In the genomic region with DNA sequence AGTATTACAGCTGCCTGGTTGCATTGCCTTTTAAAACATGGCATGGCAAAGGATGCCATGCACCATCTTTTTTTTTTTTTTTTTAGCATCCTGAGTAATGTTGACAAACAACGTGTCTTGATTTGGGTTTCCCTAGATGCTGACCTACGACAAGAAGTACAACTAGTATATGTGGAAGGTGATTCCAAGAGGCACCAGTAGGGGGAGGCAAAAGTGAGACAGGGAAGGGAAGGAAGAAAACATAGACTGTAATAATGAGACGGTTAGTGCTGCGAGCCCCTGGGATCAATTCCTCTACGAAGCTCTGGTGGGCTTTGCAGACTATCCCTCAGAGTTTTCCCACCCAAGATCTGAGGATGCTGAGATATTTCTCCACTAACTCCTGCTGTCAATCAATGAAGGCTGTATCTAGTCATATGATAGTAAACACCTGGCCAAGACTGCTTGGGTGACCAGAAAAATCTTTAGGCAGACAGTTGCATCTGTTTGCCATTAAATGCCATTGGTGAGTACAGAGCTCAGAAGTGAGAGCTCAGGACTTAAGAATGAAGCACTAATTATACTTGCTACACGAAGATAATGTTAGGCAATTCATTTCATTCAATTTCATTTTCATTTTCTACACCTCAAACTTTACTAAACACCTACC, we compare ENCODE assay signal across 11 cellular contexts.
DNase-seq lines count a peak whose midpoint lies in the region; ATAC-seq and TF ChIP-seq lines count a peak whose summit lies in the region.
"Had no signal": no experiment of that assay in that cellular context is flagged by ENCODE, and none has a peak within 500 bp of the region (broad histone marks: within the 10 kb centered on the region; RNA-seq: fewer than 3 reads in every experiment).

No MANE protein-coding gene starts in this region.

- H3K9me3 Mint-ChIP-seq in activated CD8-positive, alpha-beta T cell treated with anti-CD3 and anti-CD28 coated beads for 36 hours = peaks cover 1% of the 10 kb centered on the region
- H3K9me3 Mint-ChIP-seq in mesothelial cell of epicardium = no peaks in the 10 kb centered on the region
- H3K9me3 Mint-ChIP-seq in immature natural killer cell = peaks cover 0 to 3% (median 0%) of the 10 kb centered on the region in 6 donors
- H3K9me3 Mint-ChIP-seq: CD8-positive, alpha-beta T cell had no signal

- TF ChIP-seq CTCF in activated CD8-positive, alpha-beta T cell treated with anti-CD3 and anti-CD28 coated beads for 36 hours (IDR thresholded peaks at IDR 0.05) = peak; percentile 62
- TF ChIP-seq CTCF in mesothelial cell of epicardium (IDR thresholded peaks at IDR 0.05; ENCODE audit: unreplicated experiment) = peak; percentile 61

- no peaks in the 10 kb centered on the region for H3K27me3 Mint-ChIP-seq in activated CD8-positive, alpha-beta T cell treated with anti-CD3 and anti-CD28 coated beads for 36 hours
- H3K27me3 Mint-ChIP-seq in mesothelial cell of epicardium (ENCODE audit: low read depth) = peaks cover 22% of the 10 kb centered on the region
- H3K27me3 Mint-ChIP-seq in immature natural killer cell (ENCODE audit: low read depth in 3 of 3) = peaks cover 0 to 3% (median 3%) of the 10 kb centered on the region in 3 donors
- H3K27me3 Mint-ChIP-seq: activated B cell treated with CpG ODN at 0.5 μM for 24 hours, memory B cell had no signal

- H3K4me1 Mint-ChIP-seq in activated CD8-positive, alpha-beta T cell treated with anti-CD3 and anti-CD28 coated beads for 36 hours (ENCODE audit: low read depth) = peaks cover 7% of the 10 kb centered on the region
- H3K4me1 Mint-ChIP-seq in mesothelial cell of epicardium (no peaks in the 10 kb centered on the region), immature natural killer cell (no peaks in the 10 kb centered on the region)
- H3K4me1 Mint-ChIP-seq: activated B cell treated with CpG ODN at 0.5 μM for 24 hours, memory B cell had no signal

- CTCF ChIA-PET in activated CD8-positive, alpha-beta T cell treated with anti-CD3 and anti-CD28 coated beads for 36 hours (lab: Charles Lee) = interaction anchor here (1.1 to 1.6 kb wide), 2 partner anchors 11 to 16 kb away, joined by 3 to 4 read pairs; no protein-coding TSS in a partner anchor

- no peak overlapping the region for H3K27ac Mint-ChIP-seq in activated CD8-positive, alpha-beta T cell treated with anti-CD3 and anti-CD28 coated beads for 36 hours
- no peak overlapping the region for H3K27ac Mint-ChIP-seq in mesothelial cell of epicardium
- H3K27ac Mint-ChIP-seq in immature natural killer cell = no peak overlapping the region
- H3K27ac Mint-ChIP-seq: activated B cell treated with CpG ODN at 0.5 μM for 24 hours; CD8-positive, alpha-beta T cell; memory B cell had no signal

- POLR2A ChIA-PET in activated CD8-positive, alpha-beta T cell treated with anti-CD3 and anti-CD28 coated beads for 36 hours (lab: Charles Lee) = no interaction called here

- peak; percentile 12 for DNase-seq in SIG-M5 treated with dmso at 0.1 percent for 504 hours (lab: John Stamatoyannopoulos, UW; ENCODE audit: unreplicated experiment)
- no peak for DNase-seq in SIG-M5 (lab: John Stamatoyannopoulos, UW)
- peak; percentile 22 for DNase-seq in HS-27A (ENCODE audit: low read depth)
- peak; percentile 60 for DNase-seq in activated CD8-positive, alpha-beta T cell treated with anti-CD3 and anti-CD28 coated beads for 36 hours
- no peak for DNase-seq in mesothelial cell of epicardium (ENCODE audit: low spot score in 2 of 2, unreplicated experiment in 2 of 2)
- no peak for DNase-seq in T-helper 1 cell
- no peak for DNase-seq in immature natural killer cell
- DNase-seq: activated B cell treated with CpG ODN at 0.5 μM for 24 hours had no signal

- no peak overlapping the region for H3K4me3 Mint-ChIP-seq in activated CD8-positive, alpha-beta T cell treated with anti-CD3 and anti-CD28 coated beads for 36 hours
- H3K4me3 Mint-ChIP-seq in mesothelial cell of epicardium = no peak overlapping the region
- H3K4me3 Mint-ChIP-seq in immature natural killer cell = no peak overlapping the region
- H3K4me3 Mint-ChIP-seq: activated B cell treated with CpG ODN at 0.5 μM for 24 hours; CD8-positive, alpha-beta T cell; memory B cell had no signal

- no peaks in the 10 kb centered on the region for H3K36me3 Mint-ChIP-seq in activated CD8-positive, alpha-beta T cell treated with anti-CD3 and anti-CD28 coated beads for 36 hours (ENCODE audit: low read depth)
- H3K36me3 Mint-ChIP-seq in mesothelial cell of epicardium (no peaks in the 10 kb centered on the region), immature natural killer cell (no peaks in the 10 kb centered on the region)
- H3K36me3 Mint-ChIP-seq: CD8-positive, alpha-beta T cell; memory B cell had no signal

- intact Hi-C loops in activated CD8-positive, alpha-beta T cell treated with anti-CD3 and anti-CD28 coated beads for 36 hours (cut with micrococcal nuclease) = no loop called here

- ATAC-seq in activated CD8-positive, alpha-beta T cell treated with anti-CD3 and anti-CD28 coated beads for 36 hours = peak; percentile 53
- ATAC-seq in HG02642 (IDR thresholded peaks at IDR 0.05; ENCODE audit: poor library complexity, unreplicated experiment) = no peak
- ATAC-seq: CD8-positive, alpha-beta T cell had no signal

Comparison
In these comparisons a context has a peak if more than half of its experiments do, and no peak if none do; other contexts are left out.
1. DNase-seq: peak in SIG-M5 treated with dmso at 0.1 percent for 504 hours (single experiment), HS-27A (single experiment) and activated CD8-positive, alpha-beta T cell treated with anti-CD3 and anti-CD28 coated beads for 36 hours (single experiment); none in SIG-M5 (single experiment), mesothelial cell of epicardium (0 of 2), T-helper 1 cell (0 of 5) and immature natural killer cell (0 of 3).